In genomic region chr11:11841605-11842425, GRCh38 we compare ENCODE assay signal across 8 cellular contexts. TPM values are rescaled to one million over a fixed set of nuclear protein-coding genes. Genes with fewer than 3 reads are reported as not detected.
DNase-seq lines count a peak whose midpoint lies in the region; ATAC-seq and TF ChIP-seq lines count a peak whose summit lies in the region.

Gene USP47 (plus strand): TSS chr11:11841972. CDS start chr11:11842186, 214 bp downstream.

- H3K9ac ChIP-seq in neural progenitor cell (peak within 1 kb of the TSS; percentile 91), subcutaneous abdominal adipose tissue (ENCODE audit: low read length in 5 of 5) (peak within 1 kb of the TSS; percentile 96 to 100 (median 99))

- H3K36me3 ChIP-seq in HAP-1 (replicated peaks) (no peaks in the 10 kb centered on the region), neural progenitor cell (no peaks in the 10 kb centered on the region), subcutaneous abdominal adipose tissue (ENCODE audit: control insufficient read depth in 5 of 5, insufficient read depth in 5 of 5, low read length in 5 of 5) (no peaks in the 10 kb centered on the region)

- peaks cover 2% of the 10 kb centered on the region for H3K27me3 Mint-ChIP-seq in neural progenitor cell (ENCODE audit: insufficient read depth, low read depth)

- H3K27me3 ChIP-seq in HAP-1 (ENCODE audit: low read depth) = no peaks in the 10 kb centered on the region
- H3K27me3 ChIP-seq in foreskin keratinocyte = no peaks in the 10 kb centered on the region
- no peaks in the 10 kb centered on the region for H3K27me3 ChIP-seq in neural progenitor cell
- H3K27me3 ChIP-seq in subcutaneous abdominal adipose tissue (ENCODE audit: control insufficient read depth in 5 of 5, insufficient read depth in 4 of 5, low read length in 5 of 5) = no peaks in the 10 kb centered on the region

- H3K4me2 ChIP-seq in neural progenitor cell = peak within 1 kb of the TSS; percentile 84

- peak within 1 kb of the TSS; percentile 99 for H3K27ac Mint-ChIP-seq in neural progenitor cell

- peak within 1 kb of the TSS; percentile 97 for H2AFZ ChIP-seq in neural progenitor cell (replicated peaks)

- peak within 1 kb of the TSS; percentile 80 for H3K27ac ChIP-seq in foreskin keratinocyte
- peak within 1 kb of the TSS; percentile 94 for H3K27ac ChIP-seq in neural progenitor cell
- H3K27ac ChIP-seq in subcutaneous abdominal adipose tissue (ENCODE audit: low read depth, low read length) = peak within 1 kb of the TSS; percentile 99

- H3F3A ChIP-seq in neural progenitor cell (ENCODE audit: low read depth) = peaks cover 31% of the 10 kb centered on the region

- H3K4me1 Mint-ChIP-seq in neural progenitor cell = peaks cover 8% of the 10 kb centered on the region

- H3K4me3 ChIP-seq in HAP-1 = peak within 1 kb of the TSS; percentile 86
- peak within 1 kb of the TSS; percentile 79 for H3K4me3 ChIP-seq in neural progenitor cell
- peak within 1 kb of the TSS; percentile 87 to 98 (median 89) for H3K4me3 ChIP-seq in subcutaneous abdominal adipose tissue (ENCODE audit: low read depth in 1 of 5, low read length in 5 of 5)

- H3K9me3 ChIP-seq in HAP-1 (no peaks in the 10 kb centered on the region), neural progenitor cell (ENCODE audit: low read depth) (no peaks in the 10 kb centered on the region), subcutaneous abdominal adipose tissue (ENCODE audit: control insufficient read depth in 5 of 5, low read length in 5 of 5) (no peaks in the 10 kb centered on the region)

- in situ Hi-C loops in HAP-1 (cut with MboI; ENCODE audit: low sequenced_read_pairs) = no loop called here

- TF ChIP-seq CTCF in foreskin keratinocyte (conservative IDR thresholded peaks at IDR 0.05) (peak; percentile 66), neural progenitor cell (IDR thresholded peaks at IDR 0.05) (peak; percentile 65)

- ATAC-seq in foreskin keratinocyte = peak; percentile 76

- H3K9me3 Mint-ChIP-seq in neural progenitor cell = no peaks in the 10 kb centered on the region

- H3K36me3 Mint-ChIP-seq in neural progenitor cell = no peaks in the 10 kb centered on the region

- peaks cover 40% of the 10 kb centered on the region for H4K20me1 ChIP-seq in neural progenitor cell (ENCODE audit: low read depth)

- peaks cover 49% of the 10 kb centered on the region for H3K79me2 ChIP-seq in neural progenitor cell (ENCODE audit: low read depth)

- H3K4me1 ChIP-seq in HAP-1 = peaks cover 14% of the 10 kb centered on the region
- peaks cover 25% of the 10 kb centered on the region for H3K4me1 ChIP-seq in foreskin keratinocyte
- H3K4me1 ChIP-seq in neural progenitor cell = peaks cover 34% of the 10 kb centered on the region
- H3K4me1 ChIP-seq in subcutaneous abdominal adipose tissue (ENCODE audit: control insufficient read depth in 5 of 5, insufficient read depth in 5 of 5, low read length in 5 of 5) = peaks cover 0 to 41% (median 32%) of the 10 kb centered on the region in 5 donors

- no peak within 1 kb of the TSS for H3K4me3 Mint-ChIP-seq in neural progenitor cell

- DNase-seq in GM03348 (ENCODE audit: low spot score) = peak; percentile 87
- DNase-seq in HAP-1 (ENCODE audit: low spot score in 2 of 2) = peak; percentile 73 to 95
- DNase-seq in M059J (ENCODE audit: low read depth) = peak; percentile 90
- peak; percentile 62 for DNase-seq in SHP77 (lab: John Stamatoyannopoulos, UW)
- DNase-seq in activated effector memory CD4-positive, alpha-beta T cell treated with anti-CD3 and anti-CD28 coated beads, Interleukin-2, amount 50 U/mL, for 16 hours = peak; percentile 97
- peak; percentile 42 to 71 for DNase-seq in foreskin keratinocyte
- peak; percentile 97 for DNase-seq in neural progenitor cell (ENCODE audit: low spot score)

RNA-seq across cellular contexts. Expression of gene USP47, which starts in this region (rescaled TPM):
- total RNA-seq in M059J (2014; rRNA removed; shearing (Covaris generic)) = 30.1 and 39.9 TPM in 2 replicates
- total RNA-seq in foreskin keratinocyte = 37.0 and 37.7 TPM in 2 replicates
- polyA plus RNA-seq in foreskin keratinocyte = 8.2 and 8.8 TPM in 2 replicates
- 55.1 and 71.7 TPM in 2 replicates for total RNA-seq in neural progenitor cell (ENCODE audit: low replicate concordance)

Comparison
In these comparisons a context has a peak if more than half of its experiments do, and no peak if none do; other contexts are left out.
1. Peak in every context shown above with its lines: DNase-seq, ATAC-seq, H3K4me3 ChIP-seq and H3K27ac ChIP-seq.